ENCODE assay signal across 1 cellular context in genomic region chr3:108804956-108805355, GRCh38.
TF ChIP-seq lines count a peak whose summit lies in the region.

No MANE protein-coding gene starts in this region.

TF ChIP-seq in HCT116, 20 proteins besides CTCF, POLR2A, EP300 and RAD21 (continued from another document):
- no peak for TF ChIP-seq FOSL1 (IDR thresholded peaks at IDR 0.05; ENCODE audit: low read depth)
- TF ChIP-seq EZH2phosphoT487 (IDR thresholded peaks at IDR 0.05; ENCODE audit: borderline replicate concordance), result no peak
- no peak for TF ChIP-seq ZFX (IDR thresholded peaks at IDR 0.05)
- TF ChIP-seq SRF (IDR thresholded peaks at IDR 0.05; ENCODE audit: low read depth), result no peak
- no peak for TF ChIP-seq ZBTB33 (IDR thresholded peaks at IDR 0.05; ENCODE audit: extremely low read depth, insufficient replicate concordance, low read length)
- no peak for TF ChIP-seq EGR1 (IDR thresholded peaks at IDR 0.05; ENCODE audit: low read depth)
- no peak for TF ChIP-seq CEBPB (IDR thresholded peaks at IDR 0.05; ENCODE audit: low read depth)
- TF ChIP-seq ELF1 (IDR thresholded peaks at IDR 0.05; ENCODE audit: borderline replicate concordance, low read depth), result no peak
